14 cellular contexts compared by ENCODE assay signal in genomic region chr18:3434685-3435084, GRCh38. TPM values are rescaled to one million over a fixed set of nuclear protein-coding genes. Genes with fewer than 3 reads are reported as not detected.
A peak's percentile ranks its signal among the peaks of the same experiment; 100 is the strongest.
DNase-seq lines count a peak whose midpoint lies in the region; ATAC-seq and TF ChIP-seq lines count a peak whose summit lies in the region.
"Had no signal": no experiment of that assay in that cellular context is flagged by ENCODE, and none has a peak within 500 bp of the region (broad histone marks: within the 10 kb centered on the region; RNA-seq: fewer than 3 reads in every experiment).

No MANE protein-coding gene starts in this region.

- no TSS peak for BruUV-seq in Panc1 (replicated peaks; lab: Mats Ljungman, UMichigan)

- no peaks in the 10 kb centered on the region for H3K4me1 Mint-ChIP-seq in activated CD4-positive, alpha-beta memory T cell treated with anti-CD3 and anti-CD28 coated beads, Interleukin-2, amount 10 ng/mL, durations not matched to agents 7 days and 5 days
- H3K4me1 Mint-ChIP-seq: CD4-positive, alpha-beta memory T cell had no signal

- H3K27ac ChIP-seq in Panc1 (ENCODE audit: low read length) (peak overlapping the region; percentile 49; the same call in 1 of the 2 replicates), right lobe of liver (peak overlapping the region in 1 of 3 donors; percentile 7)

- no peak for TF ChIP-seq CTCF in Panc1 (IDR thresholded peaks at IDR 0.05)
- no peak for TF ChIP-seq CTCF in right lobe of liver (IDR thresholded peaks at IDR 0.05)

- H3K4me1 ChIP-seq in Panc1 (ENCODE audit: control insufficient read depth, insufficient read depth, low read length) (no peaks in the 10 kb centered on the region; the same call in 1 of the 2 replicates), right lobe of liver (peaks cover 0 to 19% (median under 1%) of the 10 kb centered on the region in 4 donors)

- no peaks in the 10 kb centered on the region for H3K9me3 Mint-ChIP-seq in activated CD4-positive, alpha-beta memory T cell treated with anti-CD3 and anti-CD28 coated beads, Interleukin-2, amount 10 ng/mL, durations not matched to agents 7 days and 5 days
- H3K9me3 Mint-ChIP-seq: GM23338, H9 had no signal

- H3K27me3 Mint-ChIP-seq in activated CD4-positive, alpha-beta memory T cell treated with anti-CD3 and anti-CD28 coated beads, Interleukin-2, amount 10 ng/mL, durations not matched to agents 7 days and 5 days = no peaks in the 10 kb centered on the region

- ATAC-seq in Panc1 = no peak
- ATAC-seq in right lobe of liver = peak; percentile 90 to 96 (median 93)
- no peak for ATAC-seq in GM19023 (IDR thresholded peaks at IDR 0.05; ENCODE audit: unreplicated experiment)
- ATAC-seq: GM23338, HCT116 had no signal

- POLR2A ChIA-PET in Panc1 (lab: Charles Lee) = no interaction called here
- POLR2A ChIA-PET in activated CD4-positive, alpha-beta memory T cell treated with anti-CD3 and anti-CD28 coated beads, Interleukin-2, amount 10 ng/mL, durations not matched to agents 7 days and 5 days (lab: Charles Lee) = interaction anchor here (0.7 kb wide), 1 partner anchor 13 kb away, joined by 3 read pairs; no protein-coding TSS in a partner anchor

- H3K36me3 ChIP-seq in Panc1 (ENCODE audit: control insufficient read depth, insufficient read depth, low read length) (no peaks in the 10 kb centered on the region), right lobe of liver (no peaks in the 10 kb centered on the region)

- no peak overlapping the region for H3K4me3 ChIP-seq in Panc1 (ENCODE audit: low read depth in 2 of 2, low read length in 2 of 2)
- H3K4me3 ChIP-seq in right lobe of liver = no peak overlapping the region
- H3K4me3 ChIP-seq: GM23338 had no signal

- no peaks in the 10 kb centered on the region for H3K36me3 Mint-ChIP-seq in activated CD4-positive, alpha-beta memory T cell treated with anti-CD3 and anti-CD28 coated beads, Interleukin-2, amount 10 ng/mL, durations not matched to agents 7 days and 5 days (ENCODE audit: low read depth)
- H3K36me3 Mint-ChIP-seq: CD4-positive, alpha-beta memory T cell had no signal

- no peak overlapping the region for H3K27ac Mint-ChIP-seq in activated CD4-positive, alpha-beta memory T cell treated with anti-CD3 and anti-CD28 coated beads, Interleukin-2, amount 10 ng/mL, durations not matched to agents 7 days and 5 days
- H3K27ac Mint-ChIP-seq: CD4-positive, alpha-beta memory T cell; GM23338; H9 had no signal

- TF ChIP-seq POLR2A in right lobe of liver (IDR thresholded peaks at IDR 0.05) = no peak

- 35% methylated on average over 4 of the region's 4 CpGs for WGBS in right lobe of liver (ENCODE audit: insufficient coverage, low coverage, low lambda C conversion rate, missing lambda C conversion rate)

- DNase-seq in Panc1 (ENCODE audit: low read depth, low spot score) (no peak), left kidney (ENCODE audit: low read depth, low spot score) (peak; percentile 49), right lobe of liver (no peak), head of caudate nucleus (no peak)
- DNase-seq in activated CD4-positive, alpha-beta memory T cell treated with anti-CD3 and anti-CD28 coated beads, Interleukin-2, amount 10 ng/mL, durations not matched to agents 7 days and 5 days = no peak
- DNase-seq: C1 segment of cervical spinal cord; CD4-positive, alpha-beta memory T cell; COR-L47; DMS153; DND-41; H9 had no signal

- intact Hi-C loops in Panc1 (cut with micrococcal nuclease; ENCODE audit: unreplicated experiment) = no loop called here
- intact Hi-C loops in right lobe of liver (cut with DNase I) = no loop called here
- intact Hi-C loops in head of caudate nucleus (cut with DNase I) = no loop called here

- no peaks in the 10 kb centered on the region for H3K27me3 ChIP-seq in Panc1 (ENCODE audit: control insufficient read depth, insufficient read depth, low read length)
- H3K27me3 ChIP-seq in right lobe of liver = no peaks in the 10 kb centered on the region

- CTCF ChIA-PET in Panc1 (lab: Charles Lee) = no interaction called here
- CTCF ChIA-PET in activated CD4-positive, alpha-beta memory T cell treated with anti-CD3 and anti-CD28 coated beads, Interleukin-2, amount 10 ng/mL, durations not matched to agents 7 days and 5 days (lab: Charles Lee) = no interaction called here

- no peak overlapping the region for H3K4me3 Mint-ChIP-seq in activated CD4-positive, alpha-beta memory T cell treated with anti-CD3 and anti-CD28 coated beads, Interleukin-2, amount 10 ng/mL, durations not matched to agents 7 days and 5 days
- H3K4me3 Mint-ChIP-seq: CD4-positive, alpha-beta memory T cell; GM23338; H9 had no signal

- no peaks in the 10 kb centered on the region for H3K9me3 ChIP-seq in Panc1 (ENCODE audit: control insufficient read depth, insufficient read depth, low read depth, low read length)
- H3K9me3 ChIP-seq in right lobe of liver = no peaks in the 10 kb centered on the region

- in situ Hi-C loops in Panc1 (cut with HindIII; ENCODE audit: low pct_unique_long_range_greater_than_20kb, low sequenced_read_pairs) = no loop called here

RNA-seq across cellular contexts. Expression of gene TGIF1, which starts 15.3 kb away (rescaled TPM):
- total RNA-seq in Panc1 (2021; ENCODE audit: unreplicated experiment) = 171 TPM
- 131 TPM for polyA plus RNA-seq in Panc1 (2012; ENCODE audit: insufficient read length)
- 10 to 100 TPM; 11.3 to 41.4 (median 22.3) TPM for total RNA-seq in right lobe of liver
- 10 to 100 TPM; 23.3 to 24.7 TPM for total RNA-seq in activated CD4-positive, alpha-beta memory T cell treated with anti-CD3 and anti-CD28 coated beads, Interleukin-2, amount 10 ng/mL, durations not matched to agents 7 days and 5 days

Comparison
In these comparisons a context has a peak if more than half of its experiments do, and no peak if none do; other contexts are left out.
1. ATAC-seq: peak in right lobe of liver (4 of 4); none in Panc1 (single experiment) and GM19023 (single experiment).